Comparison of ENCODE assay signal across 13 cellular contexts in genomic region chr19:47789811-47790210, GRCh38. TPM values are rescaled to one million over a fixed set of nuclear protein-coding genes. Genes with fewer than 3 reads are reported as not detected.
A peak's percentile ranks its signal among the peaks of the same experiment; 100 is the strongest.
DNase-seq lines count a peak whose midpoint lies in the region; ATAC-seq and TF ChIP-seq lines count a peak whose summit lies in the region.
"Not testable (repeated sequence)": the region's sequence is repeated elsewhere in the genome, so short reads cannot be mapped to it uniquely, and the experiment has no call there.
"Had no signal": no experiment of that assay in that cellular context is flagged by ENCODE, and none has a peak within 500 bp of the region (broad histone marks: within the 10 kb centered on the region; RNA-seq: fewer than 3 reads in every experiment).

No MANE protein-coding gene starts in this region.

- H3K9me2 ChIP-seq in PC-3 (replicated peaks; ENCODE audit: low read length): not testable (repeated sequence)

- not testable (repeated sequence) for H3K36me3 ChIP-seq in ES-I3 (ENCODE audit: insufficient read depth, low read length); PC-3 (ENCODE audit: low read depth, low read length)
- peaks cover 13% of the 10 kb centered on the region for H3K36me3 ChIP-seq in iPS-20b (ENCODE audit: insufficient read depth, low read depth, low read length)

- ATAC-seq in PC-3 (peak; percentile 60), esophagus mucosa (peak; percentile 39)
- not testable (repeated sequence) for ATAC-seq in WTC11; stimulated activated naive B cell treated with anti-CD40 and anti-IgM and Interleukin-4, amounts not matched to agents 10 μg/mL and 1 μg/mL and 100 μg/mL, for 72 hours (replicated peaks)

- peak overlapping the region; percentile 25 for H3K4me3 Mint-ChIP-seq in WTC11
- H3K4me3 Mint-ChIP-seq in chondrocyte (ENCODE audit: unreplicated experiment); stimulated activated naive B cell treated with anti-CD40 and anti-IgM and Interleukin-4, amounts not matched to agents 10 μg/mL and 1 μg/mL and 100 μg/mL, for 72 hours: not testable (repeated sequence)

- H3K4me3 ChIP-seq in PC-3 (ENCODE audit: low read length); iPS-20b (ENCODE audit: low read length): not testable (repeated sequence)

- intact Hi-C loops in PC-3 (cut with micrococcal nuclease): not testable (repeated sequence)

- H3K27ac ChIP-seq in PC-3 (ENCODE audit: low read length); iPS-20b (ENCODE audit: low read length): not testable (repeated sequence)

- not testable (repeated sequence) for H3K4me1 ChIP-seq in ES-I3 (ENCODE audit: insufficient read depth, low read length); PC-3 (ENCODE audit: insufficient read depth, low read length); iPS-20b (ENCODE audit: insufficient read depth, low read length)

- H3F3A ChIP-seq in PC-3 (ENCODE audit: low read length, unreplicated experiment): not testable (repeated sequence)

- not testable (repeated sequence) for H2AFZ ChIP-seq in PC-3 (ENCODE audit: low read length)

- CTCF ChIA-PET in PC-3 (lab: Charles Lee) (interaction anchor here (0.6 kb wide), 1 partner anchor 21 kb away, joined by 4 read pairs; no protein-coding TSS in a partner anchor), WTC11 (lab: Charles Lee) (interaction anchor here (0.6 to 7.5 kb wide), 26 partner anchors 10 to 360 kb away, joined by 3 to 368 read pairs (median 4); partner anchors contain the start of genes CRX, EHD2, KPTN and SELENOW)

- not testable (repeated sequence) for H3K4me2 ChIP-seq in PC-3 (ENCODE audit: low read length)

- peak; percentile 38 for DNase-seq in HK-2 (ENCODE audit: unreplicated experiment)
- DNase-seq in PC-3: peak; percentile 21
- DNase-seq in WTC11 (ENCODE audit: low spot score); chondrocyte (ENCODE audit: low spot score); stimulated activated naive B cell treated with anti-CD40 and anti-IgM and Interleukin-4, amounts not matched to agents 10 μg/mL and 1 μg/mL and 100 μg/mL, for 72 hours: not testable (repeated sequence)

- H3K9me3 ChIP-seq in ES-I3 (ENCODE audit: control insufficient read depth, insufficient read depth, low read length); PC-3 (ENCODE audit: low read length); iPS-20b (ENCODE audit: insufficient read depth, low read depth, low read length): not testable (repeated sequence)

- not testable (repeated sequence) for H3K79me2 ChIP-seq in PC-3 (ENCODE audit: low read length)

- H3K36me3 Mint-ChIP-seq in WTC11: peaks cover 15% of the 10 kb centered on the region
- H3K36me3 Mint-ChIP-seq in chondrocyte (ENCODE audit: low read depth); stimulated activated naive B cell treated with anti-CD40 and anti-IgM and Interleukin-4, amounts not matched to agents 10 μg/mL and 1 μg/mL and 100 μg/mL, for 72 hours: not testable (repeated sequence)

- H4K20me1 ChIP-seq in PC-3 (ENCODE audit: low read length): not testable (repeated sequence)

- H3K27me3 ChIP-seq in PC-3 (ENCODE audit: low read length); iPS-20b (ENCODE audit: insufficient read depth, low read length): not testable (repeated sequence)

- not testable (repeated sequence) for H3K27me3 Mint-ChIP-seq in WTC11 (ENCODE audit: low read depth); chondrocyte (ENCODE audit: low read depth); stimulated activated naive B cell treated with anti-CD40 and anti-IgM and Interleukin-4, amounts not matched to agents 10 μg/mL and 1 μg/mL and 100 μg/mL, for 72 hours

- TF ChIP-seq CTCF in PC-3 (conservative IDR thresholded peaks at IDR 0.05; ENCODE audit: low read depth, low read length); WTC11 (IDR thresholded peaks at IDR 0.05); chondrocyte (IDR thresholded peaks at IDR 0.05): not testable (repeated sequence)

- not testable (repeated sequence) for H3K27ac Mint-ChIP-seq in WTC11
- peak overlapping the region; percentile 17 for H3K27ac Mint-ChIP-seq in chondrocyte (ENCODE audit: unreplicated experiment)
- H3K27ac Mint-ChIP-seq in stimulated activated naive B cell treated with anti-CD40 and anti-IgM and Interleukin-4, amounts not matched to agents 10 μg/mL and 1 μg/mL and 100 μg/mL, for 72 hours: peak overlapping the region; percentile 37

- H3K9ac ChIP-seq in ES-I3 (ENCODE audit: low read depth, low read length): peak overlapping the region; percentile 32; the same call in 1 of the 2 replicates
- not testable (repeated sequence) for H3K9ac ChIP-seq in PC-3 (ENCODE audit: low read length)
- peak overlapping the region; percentile 56; the same call in 1 of the 2 replicates for H3K9ac ChIP-seq in iPS-20b (ENCODE audit: low read depth, low read length)

- H3K9me3 Mint-ChIP-seq in WTC11; chondrocyte (ENCODE audit: low read depth); stimulated activated naive B cell treated with anti-CD40 and anti-IgM and Interleukin-4, amounts not matched to agents 10 μg/mL and 1 μg/mL and 100 μg/mL, for 72 hours: not testable (repeated sequence)

- POLR2A ChIA-PET in PC-3 (lab: Charles Lee; ENCODE audit: unreplicated experiment): not testable (repeated sequence)
- POLR2A ChIA-PET in WTC11 (lab: Charles Lee): interaction anchor here (1.0 to 1.2 kb wide), 2 partner anchors 24 to 60 kb away, joined by 3 to 4 read pairs; no protein-coding TSS in a partner anchor

- BruUV-seq in PC-3 (replicated peaks; lab: Mats Ljungman, UMichigan): not testable (repeated sequence)

- H3K4me1 Mint-ChIP-seq in WTC11: peaks cover 10% of the 10 kb centered on the region
- not testable (repeated sequence) for H3K4me1 Mint-ChIP-seq in chondrocyte (ENCODE audit: low read depth)
- peaks cover 5 to 12% of the 10 kb centered on the region in 2 donors for H3K4me1 Mint-ChIP-seq in stimulated activated naive B cell treated with anti-CD40 and anti-IgM and Interleukin-4, amounts not matched to agents 10 μg/mL and 1 μg/mL and 100 μg/mL, for 72 hours

RNA-seq across cellular contexts. Expression of gene SELENOW, which starts 11.3 kb away (rescaled TPM):
- total RNA-seq in PC-3 (2014; rRNA removed) (277 and 278 TPM in 2 replicates), WTC11 (2021) (391 to 430 TPM (median 422 TPM) in 3 replicates), chondrocyte (285 to 351 TPM (median 337 TPM) in 3 replicates), esophagus mucosa (152 TPM)

RNA-seq across cellular contexts. Expression of gene TPRX1, which starts 14.5 kb away (rescaled TPM):
- total RNA-seq in PC-3 (2014; rRNA removed) (not detected in 2 replicates), WTC11 (2021) (not detected in 3 replicates), chondrocyte (not detected in 3 replicates), esophagus mucosa (not detected)
- total RNA-seq: Caco-2; CD8-positive, alpha-beta memory T cell; H7; HFFc6; IMR-90 had no signal

RNA-seq across cellular contexts. Expression of gene CRX, which starts 31.9 kb away (rescaled TPM):
- total RNA-seq in PC-3 (2014; rRNA removed) (not detected in 2 replicates), WTC11 (2021) (0.17 to 0.53 TPM (median 0.25 TPM) in 3 replicates), chondrocyte (not detected in 3 replicates), esophagus mucosa (not detected)
- total RNA-seq: Caco-2; CD8-positive, alpha-beta memory T cell; HFFc6; IMR-90 had no signal

RNA-seq across cellular contexts. Expression of gene NOP53, which starts 44.5 kb away (rescaled TPM):
- total RNA-seq in PC-3 (2014; rRNA removed) (61.5 and 83.9 TPM in 2 replicates), WTC11 (2021) (289 to 315 TPM (median 310 TPM) in 3 replicates), chondrocyte (91.7 to 122 TPM (median 108 TPM) in 3 replicates), esophagus mucosa (218 TPM)
